In the genomic region with DNA sequence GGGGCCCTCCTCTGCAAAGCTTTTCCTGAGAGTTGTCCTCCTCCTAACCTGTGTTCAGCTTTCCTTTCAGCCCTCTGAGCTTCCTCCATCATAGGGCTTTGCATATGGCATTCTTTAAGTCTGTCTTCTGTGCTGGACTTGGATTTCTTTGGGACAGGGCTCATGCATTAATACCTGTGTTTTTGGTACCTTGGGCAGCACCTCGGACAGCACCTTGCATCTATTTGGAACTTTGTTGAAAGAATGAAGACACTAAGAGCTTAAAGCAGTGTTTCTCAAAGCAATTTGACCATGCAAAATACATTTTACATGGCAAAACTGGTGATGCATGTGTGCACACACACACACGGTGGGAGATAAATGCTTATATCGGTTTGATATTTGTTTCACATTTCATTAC, we compare ENCODE assay signal across 14 cellular contexts.
"Had no signal": no experiment of that assay in that cellular context is flagged by ENCODE, and none has a peak within 500 bp of the region (broad histone marks: within the 10 kb centered on the region; RNA-seq: fewer than 3 reads in every experiment).

No MANE protein-coding gene starts in this region.

- H3K36me3 ChIP-seq: cardiac muscle cell, left lung, ovary, upper lobe of left lung had no signal

- H3K27me3 ChIP-seq: ovary, upper lobe of left lung had no signal

- H3K4me3 ChIP-seq: cardiac muscle cell, left lung, ovary, upper lobe of left lung had no signal

- FAIRE-seq: astrocyte had no signal

- DNase-seq: activated CD4-positive, alpha-beta memory T cell treated with anti-CD3 and anti-CD28 coated beads for 36 hours; activated CD8-positive, alpha-beta memory T cell treated with anti-CD3 and anti-CD28 coated beads, Interleukin-2, amount 50 U/mL, for 4 hours; activated naive CD8-positive, alpha-beta T cell treated with anti-CD3 and anti-CD28 coated beads, Interleukin-2, amount 50 U/mL, for 24 hours; foreskin melanocyte; head of caudate nucleus; islet precursor cell; left lung; mesenchymal stem cell; ovary; stimulated activated CD4-positive, alpha-beta T cell treated with anti-CD3 and anti-CD28 coated beads, Interleukin-4, amount 100 ng/mL, for 1 hour; stimulated activated CD8-positive, alpha-beta memory T cell treated with anti-CD3 and anti-CD28 coated beads, Interleukin-4, amount 100 ng/mL, for 48 hours; upper lobe of left lung had no signal

- H3K27ac ChIP-seq: cardiac muscle cell, left lung, ovary, upper lobe of left lung had no signal

- ATAC-seq: activated naive CD8-positive, alpha-beta T cell treated with anti-CD3 and anti-CD28 coated beads, Interleukin-2, amount 50 U/mL, for 24 hours; left lung had no signal

- H3K4me1 ChIP-seq: left lung, upper lobe of left lung had no signal

- H3K9me3 ChIP-seq: left lung, ovary, upper lobe of left lung had no signal
